Comparison of ENCODE assay signal across 32 cellular contexts in the genomic region with DNA sequence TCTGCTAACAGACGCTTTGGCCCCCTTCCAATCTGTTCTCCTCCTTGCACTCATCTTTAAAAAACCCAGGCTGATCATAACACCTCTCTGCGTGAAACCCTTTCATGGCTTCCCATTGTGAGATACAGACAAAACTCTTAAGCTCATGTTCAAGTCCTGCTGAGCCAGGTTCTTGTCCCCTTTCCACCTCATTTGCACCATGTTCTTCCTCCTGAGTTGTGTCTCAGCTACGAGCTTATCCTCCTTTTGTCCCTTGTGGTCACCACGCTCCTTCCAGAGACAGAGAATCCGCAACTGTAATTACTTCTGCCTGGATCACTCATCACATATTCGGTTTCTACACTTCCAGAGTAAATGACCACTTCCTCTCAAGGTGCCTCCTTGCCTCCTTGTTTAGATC.
"Had no signal": no experiment of that assay in that cellular context is flagged by ENCODE, and none has a peak within 500 bp of the region (broad histone marks: within the 10 kb centered on the region; RNA-seq: fewer than 3 reads in every experiment).

No MANE protein-coding gene starts in this region.

- H3K4me1 ChIP-seq: adrenal gland, body of pancreas, esophagus squamous epithelium, gastroesophageal sphincter, heart right ventricle had no signal

- H3K4me1 Mint-ChIP-seq: activated CD4-positive, alpha-beta T cell treated with anti-CD3 and anti-CD28 coated beads for 36 hours; activated CD4-positive, alpha-beta T cell treated with anti-CD3 and anti-CD28 coated beads, Interleukin-2, amount 10 ng/mL, durations not matched to agents 7 days and 5 days; activated CD8-positive, alpha-beta memory T cell treated with anti-CD3 and anti-CD28 coated beads, Interleukin-2, amount 10 ng/mL, durations not matched to agents 7 days and 5 days; activated naive CD4-positive, alpha-beta T cell treated with anti-CD3 and anti-CD28 coated beads, Interleukin-2, amount 50 U/mL, for 24 hours; activated naive CD8-positive, alpha-beta T cell treated with anti-CD3 and anti-CD28 coated beads for 36 hours; activated naive CD8-positive, alpha-beta T cell treated with anti-CD3 and anti-CD28 coated beads, Interleukin-2, amount 50 U/mL, for 24 hours had no signal

- H3K4me3 ChIP-seq: adrenal gland, body of pancreas, esophagus squamous epithelium, gastroesophageal sphincter, heart right ventricle, hepatocyte had no signal

- H3K79me2 ChIP-seq: hepatocyte had no signal

- H3K4me3 Mint-ChIP-seq: activated CD4-positive, alpha-beta T cell treated with anti-CD3 and anti-CD28 coated beads for 36 hours; activated CD4-positive, alpha-beta T cell treated with anti-CD3 and anti-CD28 coated beads, Interleukin-2, amount 10 ng/mL, durations not matched to agents 7 days and 5 days; activated CD8-positive, alpha-beta memory T cell treated with anti-CD3 and anti-CD28 coated beads, Interleukin-2, amount 10 ng/mL, durations not matched to agents 7 days and 5 days; activated CD8-positive, alpha-beta T cell treated with anti-CD3 and anti-CD28 coated beads, Interleukin-2, amount 10 ng/mL, durations not matched to agents 7 days and 5 days; activated naive CD4-positive, alpha-beta T cell treated with anti-CD3 and anti-CD28 coated beads for 36 hours; activated naive CD4-positive, alpha-beta T cell treated with anti-CD3 and anti-CD28 coated beads, Interleukin-2, amount 50 U/mL, for 24 hours; activated naive CD8-positive, alpha-beta T cell treated with anti-CD3 and anti-CD28 coated beads for 36 hours; activated naive CD8-positive, alpha-beta T cell treated with anti-CD3 and anti-CD28 coated beads, Interleukin-2, amount 50 U/mL, for 24 hours; activated T-helper 1 cell treated with anti-CD3 and anti-CD28 coated beads, Interleukin-12 subunit alpha, Interleukin-12 subunit beta, Interleukin-2, Interleukin-4 antibody, amounts not matched to agents 30 ng/mL and 10 ng/mL and 1 ng/mL, durations not matched to agents 14 hours and 24 hours and 36 hours; effector memory CD8-positive, alpha-beta T cell had no signal

- H3K27me3 Mint-ChIP-seq: activated CD8-positive, alpha-beta memory T cell treated with anti-CD3 and anti-CD28 coated beads, Interleukin-2, amount 10 ng/mL, durations not matched to agents 7 days and 5 days had no signal

- H3K9me3 Mint-ChIP-seq: activated naive CD4-positive, alpha-beta T cell treated with anti-CD3 and anti-CD28 coated beads for 36 hours; activated naive CD4-positive, alpha-beta T cell treated with anti-CD3 and anti-CD28 coated beads, Interleukin-2, amount 50 U/mL, for 24 hours; activated naive CD8-positive, alpha-beta T cell treated with anti-CD3 and anti-CD28 coated beads for 36 hours; activated naive CD8-positive, alpha-beta T cell treated with anti-CD3 and anti-CD28 coated beads, Interleukin-2, amount 50 U/mL, for 24 hours; activated T-helper 2 cell treated with anti-CD3 and anti-CD28 coated beads, Interferon-gamma antibody, Interleukin-2, Interleukin-4, amounts not matched to agents 10 μg/mL and 5 μg/mL and 100 μg/mL, durations not matched to agents 14 hours and 24 hours and 36 hours; effector memory CD8-positive, alpha-beta T cell had no signal

- H3K9me3 ChIP-seq: adrenal gland, body of pancreas, esophagus squamous epithelium, gastroesophageal sphincter had no signal

- H3K36me3 Mint-ChIP-seq: activated CD8-positive, alpha-beta memory T cell treated with anti-CD3 and anti-CD28 coated beads, Interleukin-2, amount 10 ng/mL, durations not matched to agents 7 days and 5 days; activated naive CD4-positive, alpha-beta T cell treated with anti-CD3 and anti-CD28 coated beads, Interleukin-2, amount 50 U/mL, for 24 hours; activated naive CD8-positive, alpha-beta T cell treated with anti-CD3 and anti-CD28 coated beads for 36 hours had no signal

- H3K36me3 ChIP-seq: adrenal gland, esophagus squamous epithelium, gastroesophageal sphincter, heart right ventricle had no signal

- H3K27ac Mint-ChIP-seq: activated CD4-positive, alpha-beta T cell treated with anti-CD3 and anti-CD28 coated beads for 36 hours; activated CD4-positive, alpha-beta T cell treated with anti-CD3 and anti-CD28 coated beads, Interleukin-2, amount 10 ng/mL, durations not matched to agents 7 days and 5 days; activated CD8-positive, alpha-beta memory T cell treated with anti-CD3 and anti-CD28 coated beads, Interleukin-2, amount 10 ng/mL, durations not matched to agents 7 days and 5 days; activated CD8-positive, alpha-beta T cell treated with anti-CD3 and anti-CD28 coated beads, Interleukin-2, amount 10 ng/mL, durations not matched to agents 7 days and 5 days; activated naive CD4-positive, alpha-beta T cell treated with anti-CD3 and anti-CD28 coated beads for 36 hours; activated naive CD4-positive, alpha-beta T cell treated with anti-CD3 and anti-CD28 coated beads, Interleukin-2, amount 50 U/mL, for 24 hours; activated naive CD8-positive, alpha-beta T cell treated with anti-CD3 and anti-CD28 coated beads for 36 hours; activated naive CD8-positive, alpha-beta T cell treated with anti-CD3 and anti-CD28 coated beads, Interleukin-2, amount 50 U/mL, for 24 hours; activated T-helper 1 cell treated with anti-CD3 and anti-CD28 coated beads, Interleukin-12 subunit alpha, Interleukin-12 subunit beta, Interleukin-2, Interleukin-4 antibody, amounts not matched to agents 30 ng/mL and 10 ng/mL and 1 ng/mL, durations not matched to agents 14 hours and 24 hours and 36 hours; activated T-helper 2 cell treated with anti-CD3 and anti-CD28 coated beads, Interferon-gamma antibody, Interleukin-2, Interleukin-4, amounts not matched to agents 10 μg/mL and 5 μg/mL and 100 μg/mL, durations not matched to agents 14 hours and 24 hours and 36 hours; effector memory CD8-positive, alpha-beta T cell had no signal

- H3K27me3 ChIP-seq: adrenal gland, body of pancreas, esophagus squamous epithelium, gastroesophageal sphincter, hepatocyte had no signal

- H3K4me2 ChIP-seq: hepatocyte had no signal

- DNase-seq: activated CD4-positive, alpha-beta T cell treated with anti-CD3 and anti-CD28 coated beads for 36 hours; activated CD4-positive, alpha-beta T cell treated with anti-CD3 and anti-CD28 coated beads, Interleukin-2, amount 10 ng/mL, durations not matched to agents 7 days and 5 days; activated CD4-positive, alpha-beta T cell treated with anti-CD3 and anti-CD28 coated beads, Interleukin-2, amount 50 U/mL, for 4 hours; activated CD4-positive, CD25-positive, alpha-beta regulatory T cell; activated CD4-positive, CD25-positive, alpha-beta regulatory T cell treated with anti-CD3 and anti-CD28 coated beads, Interleukin-2, amount 50 U/mL, for 72 hours; activated CD8-positive, alpha-beta memory T cell treated with anti-CD3 and anti-CD28 coated beads, Interleukin-2, amount 10 ng/mL, durations not matched to agents 7 days and 5 days; activated CD8-positive, alpha-beta memory T cell treated with anti-CD3 and anti-CD28 coated beads, Interleukin-2, amount 50 U/mL, for 4 hours; activated CD8-positive, alpha-beta T cell treated with anti-CD3 and anti-CD28 coated beads, Interleukin-2, amount 10 ng/mL, durations not matched to agents 7 days and 5 days; activated effector memory CD4-positive, alpha-beta T cell treated with anti-CD3 and anti-CD28 coated beads, Interleukin-2, amount 50 U/mL, for 16 hours; activated naive CD4-positive, alpha-beta T cell treated with anti-CD3 and anti-CD28 coated beads for 36 hours; activated naive CD8-positive, alpha-beta T cell treated with anti-CD3 and anti-CD28 coated beads for 36 hours; activated naive CD8-positive, alpha-beta T cell treated with anti-CD3 and anti-CD28 coated beads, Interleukin-2, amount 50 U/mL, for 24 hours; activated T-cell treated with anti-CD3 and anti-CD28 coated beads, Interleukin-2, amount 50 U/mL, for 1 hour; activated T-cell treated with anti-CD3 and anti-CD28 coated beads, Interleukin-2, amount 50 U/mL, for 48 hours; adrenal gland; aorta; body of pancreas; caudate nucleus; cortex of kidney; dermis blood vessel endothelial cell; effector CD4-positive, alpha-beta T cell; effector memory CD8-positive, alpha-beta T cell; esophagus squamous epithelium; foreskin melanocyte; heart right ventricle; T-helper 2 cell had no signal

- H3K27ac ChIP-seq: adrenal gland, body of pancreas, epithelial cell of prostate, esophagus squamous epithelium, gastroesophageal sphincter, heart right ventricle, hepatocyte had no signal

- H2AFZ ChIP-seq: hepatocyte had no signal

- ATAC-seq: activated CD4-positive, alpha-beta T cell treated with anti-CD3 and anti-CD28 coated beads for 36 hours; activated CD8-positive, alpha-beta memory T cell treated with anti-CD3 and anti-CD28 coated beads, Interleukin-2, amount 10 ng/mL, durations not matched to agents 7 days and 5 days; activated CD8-positive, alpha-beta T cell treated with anti-CD3 and anti-CD28 coated beads, Interleukin-2, amount 10 ng/mL, durations not matched to agents 7 days and 5 days; activated naive CD8-positive, alpha-beta T cell treated with anti-CD3 and anti-CD28 coated beads, Interleukin-2, amount 50 U/mL, for 24 hours; body of pancreas; effector memory CD8-positive, alpha-beta T cell; gastroesophageal sphincter; heart right ventricle had no signal
